8 cellular contexts compared by ENCODE assay signal in genomic region chr16:53502331-53503269, GRCh38. TPM values are rescaled to one million over a fixed set of nuclear protein-coding genes. Genes with fewer than 3 reads are reported as not detected.
DNase-seq lines count a peak whose midpoint lies in the region; ATAC-seq and TF ChIP-seq lines count a peak whose summit lies in the region.

Gene AKTIP, minus strand, starts transcription at chr16:53503209. Its CDS starts 2,950 bp downstream, at chr16:53500259.

- H4K20me1 ChIP-seq in PC-9 (ENCODE audit: insufficient read depth): peaks cover 18% of the 10 kb centered on the region; the same call in 1 of the 2 replicates

- BruUV-seq in PC-9 (replicated peaks; lab: Mats Ljungman, UMichigan): no TSS peak

- H3F3A ChIP-seq in PC-9 (ENCODE audit: insufficient read depth, low read depth): peaks cover 3% of the 10 kb centered on the region; the same call in 1 of the 2 replicates

- peak within 1 kb of the TSS; percentile 74 for H3K27ac ChIP-seq in PC-9
- peak within 1 kb of the TSS; percentile 93 for H3K27ac ChIP-seq in angular gyrus (ENCODE audit: low read depth, low read length)

- H3K4me3 ChIP-seq in AG04449 (ENCODE audit: low read depth, low read length) (peak within 1 kb of the TSS; percentile 83), PC-9 (peak within 1 kb of the TSS; percentile 88)

- POLR2A ChIA-PET in AG04449 (lab: Yijun Ruan, JAX) (interaction anchor here (0.6 to 1.2 kb wide), 3 partner anchors 287 to 1468 kb away, joined by 3 to 4 read pairs (median 3); no protein-coding TSS in a partner anchor), PC-9 (lab: Charles Lee; ENCODE audit: unreplicated experiment) (interaction anchor here (0.5 to 0.7 kb wide), 3 partner anchors 8 to 550 kb away, joined by 3 to 5 read pairs (median 3); no protein-coding TSS in a partner anchor)

- H3K36me3 ChIP-seq in PC-9 (ENCODE audit: low read depth): peaks cover 5% of the 10 kb centered on the region; the same call in 1 of the 2 replicates

- H3K4me2 ChIP-seq in PC-9: peak within 1 kb of the TSS; percentile 92

- ATAC-seq in GM18867 (IDR thresholded peaks at IDR 0.05; ENCODE audit: unreplicated experiment) (peak; percentile 31), HG03066 (IDR thresholded peaks at IDR 0.05; ENCODE audit: low read depth, unreplicated experiment) (peak; percentile 30), left cardiac atrium (peak; percentile 16 to 20)

- no peak for DNase-seq in AG04449 (ENCODE audit: low read depth, low spot score)
- DNase-seq in PC-9: peak; percentile 72 to 76
- DNase-seq in left cardiac atrium: peak; percentile 44
- DNase-seq in posterior vena cava (ENCODE audit: low spot score): no peak
- DNase-seq in DMS153 (lab: John Stamatoyannopoulos, UW): no peak

- H2AFZ ChIP-seq in PC-9: peak within 1 kb of the TSS; percentile 95

- no peaks in the 10 kb centered on the region for H3K27me3 ChIP-seq in PC-9 (ENCODE audit: insufficient read depth, low read depth)

- H3K79me2 ChIP-seq in PC-9 (ENCODE audit: low read depth): peaks cover 35% of the 10 kb centered on the region

- H3K9me2 ChIP-seq in PC-9 (ENCODE audit: insufficient read depth): no peaks in the 10 kb centered on the region

- CTCF ChIA-PET in AG04449 (lab: Yijun Ruan, JAX): interaction anchor here (1.3 kb wide), 1 partner anchor 57 kb away, joined by 3 read pairs; no protein-coding TSS in a partner anchor
- CTCF ChIA-PET in PC-9 (lab: Charles Lee): no interaction called here

- TF ChIP-seq CTCF in AG04449 (IDR thresholded peaks at IDR 0.05; ENCODE audit: insufficient read depth, low read length, missing control alignments) (no peak), PC-9 (conservative IDR thresholded peaks at IDR 0.05) (no peak)

- intact Hi-C loops in PC-9 (cut with micrococcal nuclease; ENCODE audit: unreplicated experiment) (loop anchor here (1.0 to 10.0 kb wide), 5 partner anchors 68 to 447 kb away; partner anchors contain the start of gene RBL2), left cardiac atrium (cut with DNase I) (no loop called here), posterior vena cava (cut with DNase I) (no loop called here)

- no peaks in the 10 kb centered on the region for H3K9me3 ChIP-seq in PC-9 (ENCODE audit: insufficient read depth, low read depth)

- peaks cover 27% of the 10 kb centered on the region for H3K4me1 ChIP-seq in PC-9 (replicated peaks; ENCODE audit: insufficient read depth)

RNA-seq across cellular contexts. Expression of gene AKTIP, which starts in this region (rescaled TPM):
- total RNA-seq in PC-9 (2021) (27.8 and 33.0 TPM in 2 replicates), left cardiac atrium (10 to 100 TPM; 60.4 to 76.0 TPM), posterior vena cava (10 to 100 TPM; 49.4 to 54.7 TPM)

Comparison
In these comparisons a context has a peak if more than half of its experiments do, and no peak if none do; other contexts are left out.
1. DNase-seq: peak in PC-9 (2 of 2) and left cardiac atrium (single experiment); none in AG04449 (single experiment), posterior vena cava (single experiment) and DMS153 (single experiment).
2. Peak in every context shown above with its lines, with median percentiles within 50 percentile points of each other: ATAC-seq.